ENCODE assay signal across 26 cellular contexts in genomic region chr9:929719-930118, GRCh38. TPM values are rescaled to one million over a fixed set of nuclear protein-coding genes. Genes with fewer than 3 reads are reported as not detected.
"Had no signal": no experiment of that assay in that cellular context is flagged by ENCODE, and none has a peak within 500 bp of the region (broad histone marks: within the 10 kb centered on the region; RNA-seq: fewer than 3 reads in every experiment).

No MANE protein-coding gene starts in this region.

- H3K36me3 ChIP-seq: SJCRH30 had no signal

- H3K27ac ChIP-seq: KMS-11, SJCRH30 had no signal

- H3K4me2 ChIP-seq: KMS-11 had no signal

- H3K4me3 ChIP-seq: SJCRH30 had no signal

- H3K9ac ChIP-seq: KMS-11 had no signal

- DNase-seq: Kasumi-1; MV-4-11; NCI-H1048; NCI-H1105; NCI-H1417; NCI-H146; NCI-H1694 treated with DMSO at 0.1 percent for 48 hours; NCI-H1930; NCI-H2081; NCI-H2107; NCI-H2227 treated with DMSO at 0.1 percent for 48 hours; NCI-H524; NCI-H69; NCI-H774; NK-92 treated with Interleukin-12 subunit alpha and Interleukin-12 subunit beta, amount 100 ng/mL, for 24 hours; PC-3; SHP77 treated with DMSO at 0.1 percent for 48 hours; SJCRH30 had no signal

- H3K9me3 ChIP-seq: SJCRH30 had no signal

- H3K4me1 ChIP-seq: SJCRH30 had no signal

- H3K27me3 ChIP-seq: SJCRH30 had no signal

- ATAC-seq: Panc1, PC-3, Right ventricle myocardium inferior, SK-N-SH treated with all-trans-retinoic acid at 6 μM for 48 hours had no signal

RNA-seq across cellular contexts. Expression of gene DMRT3, which starts 46.7 kb away (rescaled TPM):
- total RNA-seq: HT-29, M059J, NCI-H460, OCI-LY7, PC-3, Right ventricle myocardium inferior, SJCRH30 had no signal
